In the genomic region with DNA sequence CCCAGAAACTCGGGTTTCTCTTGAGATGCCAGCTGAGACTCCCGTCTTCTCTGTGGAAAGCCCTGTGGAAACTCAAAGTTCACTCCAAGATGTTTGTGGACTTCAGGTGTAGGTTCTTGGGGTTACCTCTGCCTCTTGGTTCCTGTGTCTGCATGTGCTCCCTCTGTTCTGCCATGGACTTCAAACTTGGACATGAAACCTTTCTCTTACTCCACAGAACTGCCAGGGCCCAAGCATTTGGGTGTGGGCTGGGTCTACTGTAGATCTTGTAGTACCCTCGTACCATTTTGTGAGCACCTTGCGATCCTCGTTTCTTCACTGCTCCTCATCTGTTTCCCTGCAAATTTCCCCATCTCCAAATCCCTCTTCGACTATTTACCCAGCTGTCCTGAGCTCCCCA, we compare ENCODE assay signal across 26 cellular contexts.
"Had no signal": no experiment of that assay in that cellular context is flagged by ENCODE, and none has a peak within 500 bp of the region (broad histone marks: within the 10 kb centered on the region; RNA-seq: fewer than 3 reads in every experiment).

No MANE protein-coding gene starts in this region.

- H3K9me3 ChIP-seq: esophagus squamous epithelium had no signal

- H3K27me3 Mint-ChIP-seq: activated CD4-positive, alpha-beta T cell treated with anti-CD3 and anti-CD28 coated beads for 36 hours; activated CD4-positive, alpha-beta T cell treated with anti-CD3 and anti-CD28 coated beads, Interleukin-2, amount 10 ng/mL, durations not matched to agents 7 days and 5 days; activated naive CD8-positive, alpha-beta T cell; activated T-helper 17 cell treated with anti-CD3 and anti-CD28 coated beads, Interleukin-2, amount 50 U/mL, for 72 hours; central memory CD8-positive, alpha-beta T cell; dendritic cell treated with granulocyte-macrophage colony-stimulating factor and Interleukin-4, amounts not matched to agents 40 ng/mL and 50 ng/mL, for 4 days; effector memory CD8-positive, alpha-beta T cell had no signal

- H3K9me3 Mint-ChIP-seq: activated CD4-positive, alpha-beta T cell treated with anti-CD3 and anti-CD28 coated beads, Interleukin-2, amount 10 ng/mL, durations not matched to agents 7 days and 5 days; activated T-cell treated with anti-CD3 and anti-CD28 coated beads, Interleukin-2, amount 50 U/mL, for 4 hours; activated T-helper 17 cell treated with anti-CD3 and anti-CD28 coated beads, Interleukin-2, amount 50 U/mL, for 72 hours; central memory CD8-positive, alpha-beta T cell; dendritic cell treated with granulocyte-macrophage colony-stimulating factor and Interleukin-4, amounts not matched to agents 40 ng/mL and 50 ng/mL, for 4 days; effector memory CD8-positive, alpha-beta T cell had no signal

- H3K27me3 ChIP-seq: brain microvascular endothelial cell, dorsolateral prefrontal cortex, esophagus squamous epithelium had no signal

- H3K4me3 Mint-ChIP-seq: activated CD4-positive, alpha-beta T cell treated with anti-CD3 and anti-CD28 coated beads for 36 hours; activated CD4-positive, alpha-beta T cell treated with anti-CD3 and anti-CD28 coated beads, Interleukin-2, amount 10 ng/mL, durations not matched to agents 7 days and 5 days; activated naive CD8-positive, alpha-beta T cell; activated T-cell treated with anti-CD3 and anti-CD28 coated beads, Interleukin-2, amount 50 U/mL, for 4 hours; activated T-helper 17 cell treated with anti-CD3 and anti-CD28 coated beads, Interleukin-2, amount 50 U/mL, for 72 hours; central memory CD8-positive, alpha-beta T cell; dendritic cell treated with granulocyte-macrophage colony-stimulating factor and Interleukin-4, amounts not matched to agents 40 ng/mL and 50 ng/mL, for 4 days; effector memory CD8-positive, alpha-beta T cell had no signal

- H3K36me3 Mint-ChIP-seq: activated naive CD8-positive, alpha-beta T cell had no signal

- H3K36me3 ChIP-seq: brain microvascular endothelial cell, esophagus squamous epithelium had no signal

- ATAC-seq: activated CD4-positive, alpha-beta T cell treated with anti-CD3 and anti-CD28 coated beads for 36 hours; activated T-cell treated with anti-CD3 and anti-CD28 coated beads, Interleukin-2, amount 50 U/mL, for 4 hours; activated T-helper 17 cell treated with anti-CD3 and anti-CD28 coated beads, Interleukin-2, amount 50 U/mL, for 72 hours; effector memory CD8-positive, alpha-beta T cell had no signal

- H3K4me3 ChIP-seq: coronary artery, dorsolateral prefrontal cortex, esophagus squamous epithelium had no signal

- DNase-seq: activated CD4-positive, alpha-beta T cell treated with anti-CD3 and anti-CD28 coated beads for 36 hours; activated CD4-positive, alpha-beta T cell treated with anti-CD3 and anti-CD28 coated beads, Interleukin-2, amount 10 ng/mL, durations not matched to agents 7 days and 5 days; activated CD4-positive, alpha-beta T cell treated with anti-CD3 and anti-CD28 coated beads, Interleukin-2, amount 50 U/mL, for 4 hours; activated CD4-positive, CD25-positive, alpha-beta regulatory T cell; activated CD4-positive, CD25-positive, alpha-beta regulatory T cell treated with anti-CD3 and anti-CD28 coated beads, Interleukin-2, amount 50 U/mL, for 72 hours; activated CD8-positive, alpha-beta memory T cell treated with anti-CD3 and anti-CD28 coated beads for 24 hours; activated effector memory CD4-positive, alpha-beta T cell treated with Interleukin-2 at 50 U/mL for 16 hours; activated gamma-delta T cell treated with Interleukin-2 at 50 U/mL for 16 hours; activated naive CD4-positive, alpha-beta T cell treated with anti-CD3 and anti-CD28 coated beads, Interleukin-2, amount 50 U/mL, for 16 hours; activated naive CD4-positive, alpha-beta T cell treated with Interleukin-2 at 50 U/mL for 16 hours; activated T-cell treated with anti-CD3 and anti-CD28 coated beads, Interleukin-2, amount 50 U/mL, for 4 hours; amniotic stem cell; anterior cingulate cortex; brain microvascular endothelial cell; dorsolateral prefrontal cortex; effector CD4-positive, alpha-beta T cell; effector memory CD8-positive, alpha-beta T cell; erythroblast; esophagus squamous epithelium; foreskin melanocyte; T-helper 2 cell had no signal

- H3K27ac Mint-ChIP-seq: activated CD4-positive, alpha-beta T cell treated with anti-CD3 and anti-CD28 coated beads for 36 hours; activated CD4-positive, alpha-beta T cell treated with anti-CD3 and anti-CD28 coated beads, Interleukin-2, amount 10 ng/mL, durations not matched to agents 7 days and 5 days; activated naive CD8-positive, alpha-beta T cell; dendritic cell treated with granulocyte-macrophage colony-stimulating factor and Interleukin-4, amounts not matched to agents 40 ng/mL and 50 ng/mL, for 4 days had no signal
